17 cellular contexts compared by ENCODE assay signal in the genomic region with DNA sequence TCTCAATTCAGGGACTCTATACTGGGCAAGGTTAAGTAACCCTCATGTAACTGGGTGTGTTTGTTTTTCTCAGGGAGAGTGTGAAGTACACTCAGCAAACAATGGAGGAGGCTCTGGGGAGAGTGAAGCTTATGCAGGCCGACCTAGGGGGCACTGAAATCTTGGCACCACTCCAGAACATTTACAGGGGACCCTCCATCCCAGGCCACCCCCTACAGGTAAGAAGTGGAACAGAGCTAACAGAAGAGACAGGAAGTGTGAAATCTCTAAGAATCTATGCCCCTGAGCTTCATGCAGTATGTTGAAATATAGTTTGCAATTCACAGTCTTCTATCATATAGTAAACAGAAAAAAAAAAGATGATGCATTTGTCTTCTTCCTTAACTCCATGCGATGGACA. TPM values are rescaled to one million over a fixed set of nuclear protein-coding genes. Genes with fewer than 3 reads are reported as not detected.
DNase-seq lines count a peak whose midpoint lies in the region; ATAC-seq and TF ChIP-seq lines count a peak whose summit lies in the region.
"Had no signal": no experiment of that assay in that cellular context is flagged by ENCODE, and none has a peak within 500 bp of the region (broad histone marks: within the 10 kb centered on the region; RNA-seq: fewer than 3 reads in every experiment).

No MANE protein-coding gene starts in this region.

- peaks cover 32% of the 10 kb centered on the region for H3K36me3 ChIP-seq in NT2/D1 (ENCODE audit: insufficient read depth, insufficient read length, low read length)

- no peak overlapping the region for H2BK12ac ChIP-seq in H9 (ENCODE audit: insufficient read length, low read depth, low read length)

- H4K8ac ChIP-seq in H9 (replicated peaks; ENCODE audit: insufficient read length, low read depth, low read length): no peak overlapping the region

- H3K23me2 ChIP-seq in H9 (ENCODE audit: insufficient read length, low read depth, low read length, poor library complexity, severe bottlenecking): no peaks in the 10 kb centered on the region

- no peak for ATAC-seq in left colon
- no peak for ATAC-seq in HG02798 (IDR thresholded peaks at IDR 0.05; ENCODE audit: poor library complexity, unreplicated experiment)
- no peak for ATAC-seq in HG03045 (IDR thresholded peaks at IDR 0.05; ENCODE audit: unreplicated experiment)

- H3K4me3 ChIP-seq in NT2/D1 (ENCODE audit: insufficient read length, low read depth): no peak overlapping the region
- H3K4me3 ChIP-seq: SJCRH30, smooth muscle cell had no signal

- peaks cover 8 to 11% of the 10 kb centered on the region in 2 experiments for H3K9me3 Mint-ChIP-seq in H9
- H3K9me3 Mint-ChIP-seq: activated T-helper 2 cell treated with anti-CD3 and anti-CD28 coated beads, Interferon-gamma antibody, Interleukin-2, Interleukin-4, amounts not matched to agents 10 μg/mL and 5 μg/mL and 100 μg/mL, durations not matched to agents 14 hours and 24 hours and 36 hours had no signal

- no peak overlapping the region for H2BK5ac ChIP-seq in H9 (ENCODE audit: insufficient read length, low read length)

- H3K18ac ChIP-seq in H9 (ENCODE audit: insufficient read length, low read depth, low read length): no peak overlapping the region

- peaks cover 18 to 59% (median 53%) of the 10 kb centered on the region in 3 experiments for H3K36me3 Mint-ChIP-seq in H9 (ENCODE audit: insufficient read depth in 1 of 3, low read depth in 3 of 3)

- no peaks in the 10 kb centered on the region for H3K27me3 ChIP-seq in H9 (ENCODE audit: insufficient read depth, low read length)
- no peaks in the 10 kb centered on the region for H3K27me3 ChIP-seq in NT2/D1 (ENCODE audit: insufficient read depth, insufficient read length)
- H3K27me3 ChIP-seq: SJCRH30 had no signal

- H3K4me2 ChIP-seq in H9 (ENCODE audit: insufficient read depth, insufficient read length, low read length): no peak overlapping the region
- H3K4me2 ChIP-seq: smooth muscle cell had no signal

- intact Hi-C loops in left colon (cut with DNase I, micrococcal nuclease): no loop called here

- H3K79me1 ChIP-seq in H9 (ENCODE audit: insufficient read depth, low read depth, low read length, poor library complexity, severe bottlenecking): no peaks in the 10 kb centered on the region

- H2BK15ac ChIP-seq in H9 (ENCODE audit: low read depth, low read length): no peak overlapping the region

- no peak overlapping the region for H2AFZ ChIP-seq in H9 (ENCODE audit: low read length)

- H3K9me3 ChIP-seq in H9 (ENCODE audit: control insufficient read depth, low read depth, low read length): no peaks in the 10 kb centered on the region
- H3K9me3 ChIP-seq in NT2/D1 (ENCODE audit: insufficient read depth, low read length): no peaks in the 10 kb centered on the region
- H3K9me3 ChIP-seq: SJCRH30 had no signal

- no peak overlapping the region for H3K56ac ChIP-seq in H9 (ENCODE audit: insufficient read length, low read depth, low read length)

- H4K5ac ChIP-seq in H9 (ENCODE audit: insufficient read length, low read depth, low read length): no peak overlapping the region

- no peak overlapping the region for H4K91ac ChIP-seq in H9 (ENCODE audit: insufficient read length, low read depth, low read length)

- H3K4me1 ChIP-seq in H9 (ENCODE audit: insufficient read depth, low read length) (no peaks in the 10 kb centered on the region), NT2/D1 (ENCODE audit: insufficient read depth, insufficient read length) (no peaks in the 10 kb centered on the region)
- H3K4me1 ChIP-seq: SJCRH30 had no signal

- no peak overlapping the region for H3K4ac ChIP-seq in H9 (ENCODE audit: low read depth, low read length)

- no peak overlapping the region for H3T11ph ChIP-seq in H9 (ENCODE audit: low read length)

- H4K20me1 ChIP-seq in H9 (ENCODE audit: control insufficient read depth, insufficient read depth, insufficient read length): no peaks in the 10 kb centered on the region

- peaks cover 6 to 9% of the 10 kb centered on the region in 2 experiments for H3K4me1 Mint-ChIP-seq in H9

- H3K4me3 Mint-ChIP-seq in H9: no peak overlapping the region
- H3K4me3 Mint-ChIP-seq: stimulated activated naive CD8-positive, alpha-beta T cell treated with anti-CD3 and anti-CD28 coated beads, Interleukin-15, Interleukin-2, amounts not matched to agents 100 ng/mL and 50 ng/mL, for 24 hours had no signal

- no peak overlapping the region for H3K23ac ChIP-seq in H9 (ENCODE audit: insufficient read length, low read depth, low read length)

- no peak overlapping the region for H3K14ac ChIP-seq in H9 (ENCODE audit: insufficient read depth, low read length)

- H3K79me2 ChIP-seq in H9 (ENCODE audit: insufficient read depth, low read length): no peaks in the 10 kb centered on the region

- WGBS in H9 (ENCODE audit: extremely low coverage, insufficient read length, low lambda C conversion rate): no CpG with 5 or more reads among the region's 2 CpGs

- TF ChIP-seq CTCF in H9 (conservative IDR thresholded peaks at IDR 0.05): peak; percentile 63

- DNase-seq in ELR (ENCODE audit: low read depth): peak; percentile 9
- DNase-seq in H9: peak; percentile 34
- DNase-seq in NT2/D1 (ENCODE audit: low read depth, low spot score): peak; percentile 13
- DNase-seq in iPS-NIHi11 (ENCODE audit: low spot score): peak; percentile 43
- DNase-seq in left colon: no peak
- DNase-seq: activated CD4-positive, alpha-beta T cell treated with anti-CD3 and anti-CD28 coated beads, Interleukin-2, amount 50 U/mL, for 4 hours; mesenchymal stem cell; NCI-H1048; nucleus accumbens had no signal

- peak overlapping the region in 2 of 3 experiments; percentile 44 to 75; a peak in 2 of 7 replicates for H3K27ac Mint-ChIP-seq in H9
- H3K27ac Mint-ChIP-seq: activated T-helper 2 cell treated with anti-CD3 and anti-CD28 coated beads, Interferon-gamma antibody, Interleukin-2, Interleukin-4, amounts not matched to agents 10 μg/mL and 5 μg/mL and 100 μg/mL, durations not matched to agents 14 hours and 24 hours and 36 hours; stimulated activated naive CD8-positive, alpha-beta T cell treated with anti-CD3 and anti-CD28 coated beads, Interleukin-15, Interleukin-2, amounts not matched to agents 100 ng/mL and 50 ng/mL, for 24 hours had no signal

- H2AK5ac ChIP-seq in H9 (ENCODE audit: insufficient read length, low read length): no peak overlapping the region

- no peak overlapping the region for H2BK120ac ChIP-seq in H9 (ENCODE audit: low read depth, low read length, poor library complexity, severe bottlenecking)

- no peak overlapping the region for H3K9ac ChIP-seq in H9 (ENCODE audit: extremely low read depth, insufficient read length, low read length)
- no peak overlapping the region for H3K9ac ChIP-seq in NT2/D1 (ENCODE audit: insufficient read length, low read depth)

- H3K27ac ChIP-seq in H9 (ENCODE audit: insufficient read length, low read depth, low read length): no peak overlapping the region
- H3K27ac ChIP-seq: SJCRH30 had no signal

- H3K27me3 Mint-ChIP-seq in H9 (ENCODE audit: low read depth): no peaks in the 10 kb centered on the region
- H3K27me3 Mint-ChIP-seq: stimulated activated naive CD8-positive, alpha-beta T cell treated with anti-CD3 and anti-CD28 coated beads, Interleukin-15, Interleukin-2, amounts not matched to agents 100 ng/mL and 50 ng/mL, for 24 hours had no signal

- H2BK20ac ChIP-seq in H9 (ENCODE audit: low read depth, low read length, poor library complexity, severe bottlenecking): no peak overlapping the region

RNA-seq across cellular contexts. Expression of a gene that starts 8.3 kb away (rescaled TPM):
- total RNA-seq in H9 (2021): 15.6 and 16.5 TPM in 2 replicates
- total RNA-seq in left colon: 10 to 100 TPM; 48.8 to 59.8 TPM

RNA-seq across cellular contexts. Expression of a gene that starts 59.6 kb away (rescaled TPM):
- total RNA-seq in H9 (2021): not detected in 2 replicates
- not detected for total RNA-seq in left colon
- total RNA-seq: activated T-helper 2 cell treated with anti-CD3 and anti-CD28 coated beads, Interferon-gamma antibody, Interleukin-2, Interleukin-4, amounts not matched to agents 10 μg/mL and 5 μg/mL and 100 μg/mL, durations not matched to agents 14 hours and 24 hours and 36 hours; fibroblast of lung; HT1080; SJCRH30; smooth muscle cell had no signal

Comparison
In these comparisons a context has a peak if more than half of its experiments do, and no peak if none do; other contexts are left out.
1. DNase-seq: peak in ELR (single experiment), H9 (single experiment), NT2/D1 (single experiment) and iPS-NIHi11 (single experiment); none in left colon (0 of 2).